Comparison of ENCODE assay signal across 1 cellular context in the genomic region with DNA sequence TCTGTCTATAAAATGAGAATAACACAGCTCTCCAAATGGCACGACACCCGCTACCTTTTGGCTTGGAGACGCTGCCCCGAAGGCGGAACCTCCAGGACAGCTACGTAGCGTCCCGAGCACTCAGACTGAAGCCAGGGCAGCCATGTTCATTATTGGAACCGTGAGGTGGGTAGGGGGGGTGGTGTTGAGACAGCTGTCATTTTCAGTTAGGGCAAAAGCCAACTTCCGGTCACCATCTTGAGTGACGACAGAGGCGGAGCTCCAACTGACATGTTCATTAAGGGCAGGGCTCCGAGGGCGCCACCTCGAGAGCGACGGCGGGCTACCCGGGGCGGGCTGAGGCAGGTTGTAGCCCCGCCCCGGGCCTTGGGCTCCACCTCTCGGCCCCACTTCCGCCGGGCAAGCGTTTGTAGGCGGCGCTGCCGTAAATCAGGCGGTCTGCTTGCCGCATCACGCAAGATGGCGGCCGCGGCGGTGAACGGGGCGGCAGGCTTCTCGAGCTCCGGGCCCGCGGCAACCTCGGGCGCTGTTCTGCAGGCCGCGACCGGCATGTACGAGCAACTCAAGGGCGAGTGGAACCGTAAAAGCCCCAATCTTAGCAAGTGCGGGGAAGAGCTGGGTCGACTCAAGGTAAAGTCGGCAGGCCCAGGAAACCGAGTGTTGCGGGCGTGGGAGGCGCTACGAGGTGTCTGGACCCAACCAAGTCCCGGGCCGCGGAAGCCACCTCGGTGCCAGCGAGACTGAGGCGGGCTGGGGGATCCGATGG.
TF ChIP-seq lines count a peak whose summit lies in the region.

PSMD8 (plus strand) TSS at position 240 of the 766 bp plus-strand sequence; CDS start at position 271, 31 bp downstream.

TF ChIP-seq in HCT116, 20 proteins besides CTCF, POLR2A, EP300 and RAD21 (continued from another document):
- TF ChIP-seq ATF3 (IDR thresholded peaks at IDR 0.05) (no peak), CEBPB (IDR thresholded peaks at IDR 0.05; ENCODE audit: low read depth) (no peak), ELF1 (IDR thresholded peaks at IDR 0.05; ENCODE audit: borderline replicate concordance, low read depth) (peak; percentile 82; the same call in 1 of the 2 replicates), YY1 (IDR thresholded peaks at IDR 0.05; ENCODE audit: extremely low read depth, insufficient replicate concordance, low read depth, low read length) (peak; percentile 99), TCF7L2 (IDR thresholded peaks at IDR 0.05; ENCODE audit: borderline replicate concordance, extremely low read depth, insufficient read depth, insufficient read length) (peak; percentile 98)
